ENCODE assay signal across 34 cellular contexts in the genomic region with DNA sequence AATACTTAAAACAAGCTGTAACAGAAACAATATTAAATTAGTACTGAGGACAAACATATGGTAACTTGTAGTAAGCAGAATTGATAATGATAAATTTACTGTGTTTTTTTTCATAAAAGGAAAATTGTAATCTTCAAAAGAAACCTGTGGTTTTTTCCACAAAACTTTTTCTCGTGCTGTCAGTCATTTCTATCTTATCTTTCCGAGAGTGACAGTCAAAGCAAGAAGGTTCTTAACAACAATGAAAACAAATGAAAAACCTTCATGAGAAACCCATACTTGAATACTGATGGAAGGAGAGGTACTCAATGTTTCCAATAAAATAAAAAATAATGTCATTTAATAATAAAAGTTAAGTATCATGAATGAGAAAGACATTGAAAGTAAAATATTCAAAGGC.
"Had no signal": no experiment of that assay in that cellular context is flagged by ENCODE, and none has a peak within 500 bp of the region (broad histone marks: within the 10 kb centered on the region; RNA-seq: fewer than 3 reads in every experiment).

No MANE protein-coding gene starts in this region.

- H3K27ac ChIP-seq: adrenal gland, body of pancreas, brain microvascular endothelial cell, breast epithelium, VCaP had no signal

- FAIRE-seq: astrocyte, TTC549 had no signal

- H3K9me3 ChIP-seq: adrenal gland, breast epithelium had no signal

- ATAC-seq: activated CD8-positive, alpha-beta T cell treated with anti-CD3 and anti-CD28 coated beads for 36 hours; activated naive CD4-positive, alpha-beta T cell treated with anti-CD3 and anti-CD28 coated beads, Interleukin-2, amount 50 U/mL, for 72 hours; activated T-cell treated with anti-CD3 and anti-CD28 coated beads, Interleukin-2, amount 50 U/mL, for 4 hours; activated T-cell treated with anti-CD3 and anti-CD28 coated beads, Interleukin-2, amount 50 U/mL, for 72 hours; activated T-helper 17 cell treated with anti-CD3 and anti-CD28 coated beads, Interleukin-2, amount 50 U/mL, for 72 hours; body of pancreas had no signal

- H3K27me3 ChIP-seq: adrenal gland, body of pancreas, brain microvascular endothelial cell, breast epithelium had no signal

- H3K4me3 ChIP-seq: adrenal gland, body of pancreas, breast epithelium had no signal

- DNase-seq: activated B cell treated with CpG ODN at 0.5 μM for 24 hours; activated CD4-positive, alpha-beta memory T cell treated with anti-CD3 and anti-CD28 coated beads for 36 hours; activated CD4-positive, alpha-beta T cell treated with anti-CD3 and anti-CD28 coated beads for 4 hours; activated CD4-positive, alpha-beta T cell treated with anti-CD3 and anti-CD28 coated beads, Interleukin-2, amount 10 ng/mL, durations not matched to agents 24 days and 14 days; activated CD4-positive, alpha-beta T cell treated with anti-CD3 and anti-CD28 coated beads, Interleukin-2, amount 50 U/mL, for 1 hour; activated CD4-positive, alpha-beta T cell treated with anti-CD3 and anti-CD28 coated beads, Interleukin-2, amount 50 U/mL, for 4 hours; activated CD4-positive, CD25-positive, alpha-beta regulatory T cell treated with anti-CD3 and anti-CD28 coated beads, Interleukin-2, amount 50 U/mL, for 72 hours; activated CD8-positive, alpha-beta memory T cell treated with anti-CD3 and anti-CD28 coated beads, Interleukin-2, amount 50 U/mL, for 4 hours; activated CD8-positive, alpha-beta T cell treated with anti-CD3 and anti-CD28 coated beads for 36 hours; activated effector memory CD4-positive, alpha-beta T cell treated with anti-CD3 and anti-CD28 coated beads, Interleukin-2, amount 50 U/mL, for 16 hours; activated gamma-delta T cell treated with Interleukin-2 at 50 U/mL for 16 hours; activated naive CD4-positive, alpha-beta T cell; activated naive CD4-positive, alpha-beta T cell treated with anti-CD3 and anti-CD28 coated beads for 36 hours; activated naive CD4-positive, alpha-beta T cell treated with anti-CD3 and anti-CD28 coated beads, Interleukin-2, amount 50 U/mL, for 16 hours; activated naive CD8-positive, alpha-beta T cell treated with anti-CD3 and anti-CD28 coated beads for 36 hours; activated T-cell treated with anti-CD3 and anti-CD28 coated beads for 4 hours; activated T-cell treated with anti-CD3 and anti-CD28 coated beads, Interleukin-2, amount 50 U/mL, for 1 hour; activated T-cell treated with anti-CD3 and anti-CD28 coated beads, Interleukin-2, amount 50 U/mL, for 4 hours; activated T-cell treated with anti-CD3 and anti-CD28 coated beads, Interleukin-2, amount 50 U/mL, for 72 hours; adrenal gland; amniotic stem cell; aorta; body of pancreas; brain microvascular endothelial cell; central memory CD4-positive, alpha-beta T cell; cerebellar nuclear complex; T-helper 1 cell; T-helper 9 cell had no signal

- H3K4me1 ChIP-seq: adrenal gland, body of pancreas, breast epithelium had no signal

- H3K36me3 ChIP-seq: adrenal gland, brain microvascular endothelial cell, breast epithelium had no signal
